ENCODE assay signal across 14 cellular contexts in genomic region chr14:55121628-55122440, GRCh38. TPM values are rescaled to one million over a fixed set of nuclear protein-coding genes. Genes with fewer than 3 reads are reported as not detected.
DNase-seq lines count a peak whose midpoint lies in the region; ATAC-seq and TF ChIP-seq lines count a peak whose summit lies in the region.
"Had no signal": no experiment of that assay in that cellular context is flagged by ENCODE, and none has a peak within 500 bp of the region (broad histone marks: within the 10 kb centered on the region; RNA-seq: fewer than 3 reads in every experiment).

No MANE protein-coding gene starts in this region.

- TF ChIP-seq POLR2A in Peyer's patch (IDR thresholded peaks at IDR 0.05) = peak in 1 of 2 donors; percentile 13

- peaks cover 93% of the 10 kb centered on the region for H3K4me1 Mint-ChIP-seq in dendritic cell treated with granulocyte-macrophage colony-stimulating factor and Interleukin-4, amounts not matched to agents 40 ng/mL and 50 ng/mL, for 4 days (ENCODE audit: low read depth)
- H3K4me1 Mint-ChIP-seq in stimulated activated effector memory CD8-positive, alpha-beta T cell treated with anti-CD3 and anti-CD28 coated beads, Interleukin-12 subunit alpha, Interleukin-12 subunit beta, amount 100 ng/mL, for 72 hours = peaks cover 44% of the 10 kb centered on the region

- no peak for TF ChIP-seq CTCF in Peyer's patch (IDR thresholded peaks at IDR 0.05)
- no peak for TF ChIP-seq CTCF in upper lobe of right lung (IDR thresholded peaks at IDR 0.05)

- H3K4me3 ChIP-seq in Peyer's patch (peak overlapping the region in 1 of 4 donors; percentile 21), mucosa of stomach (ENCODE audit: low read length) (no peak overlapping the region), upper lobe of right lung (no peak overlapping the region)
- H3K4me3 ChIP-seq: BLaER1 treated with 17β-estradiol and CSF1 and Interleukin-3, amounts not matched to agents 10 nM and 100 nM had no signal

- no peaks in the 10 kb centered on the region for H3K36me3 Mint-ChIP-seq in dendritic cell treated with granulocyte-macrophage colony-stimulating factor and Interleukin-4, amounts not matched to agents 40 ng/mL and 50 ng/mL, for 4 days (ENCODE audit: low read depth)
- no peaks in the 10 kb centered on the region for H3K36me3 Mint-ChIP-seq in stimulated activated effector memory CD8-positive, alpha-beta T cell treated with anti-CD3 and anti-CD28 coated beads, Interleukin-12 subunit alpha, Interleukin-12 subunit beta, amount 100 ng/mL, for 72 hours
- H3K36me3 Mint-ChIP-seq: stimulated activated memory B cell treated with anti-CD40 and anti-IgM and Interleukin-4, amounts not matched to agents 10 μg/mL and 1 μg/mL and 100 μg/mL, for 72 hours had no signal

- H3K27ac ChIP-seq in Peyer's patch (peak overlapping the region in 3 of 4 donors; percentile 54 to 90 (median 77)), upper lobe of right lung (peak overlapping the region; percentile 1)

- H3K9ac ChIP-seq in mucosa of stomach (ENCODE audit: low read length) = peak overlapping the region; percentile 7
- H3K9ac ChIP-seq: BLaER1 treated with 17β-estradiol and CSF1 and Interleukin-3, amounts not matched to agents 10 nM and 100 nM had no signal

- H3K36me3 ChIP-seq in Peyer's patch (no peaks in the 10 kb centered on the region), mucosa of stomach (ENCODE audit: control insufficient read depth, insufficient read depth, low read length) (no peaks in the 10 kb centered on the region), upper lobe of right lung (no peaks in the 10 kb centered on the region)
- H3K36me3 ChIP-seq: BLaER1 treated with 17β-estradiol and CSF1 and Interleukin-3, amounts not matched to agents 10 nM and 100 nM; neutrophil had no signal

- ATAC-seq in upper lobe of right lung = no peak
- ATAC-seq in stimulated activated effector memory CD8-positive, alpha-beta T cell treated with anti-CD3 and anti-CD28 coated beads, Interleukin-12 subunit alpha, Interleukin-12 subunit beta, amount 100 ng/mL, for 72 hours = no peak
- ATAC-seq: stimulated activated memory B cell treated with anti-CD40 and anti-IgM and Interleukin-4, amounts not matched to agents 10 μg/mL and 1 μg/mL and 100 μg/mL, for 72 hours had no signal

- H3K9me3 ChIP-seq in Peyer's patch = no peaks in the 10 kb centered on the region
- H3K9me3 ChIP-seq in mucosa of stomach (ENCODE audit: control insufficient read depth, low read length) = no peaks in the 10 kb centered on the region
- no peaks in the 10 kb centered on the region for H3K9me3 ChIP-seq in upper lobe of right lung
- H3K9me3 ChIP-seq: BLaER1 treated with 17β-estradiol and CSF1 and Interleukin-3, amounts not matched to agents 10 nM and 100 nM; neutrophil had no signal

- no peaks in the 10 kb centered on the region for H3K27me3 Mint-ChIP-seq in dendritic cell treated with granulocyte-macrophage colony-stimulating factor and Interleukin-4, amounts not matched to agents 40 ng/mL and 50 ng/mL, for 4 days
- H3K27me3 Mint-ChIP-seq: stimulated activated memory B cell treated with anti-CD40 and anti-IgM and Interleukin-4, amounts not matched to agents 10 μg/mL and 1 μg/mL and 100 μg/mL, for 72 hours had no signal

- no peaks in the 10 kb centered on the region for H3K27me3 ChIP-seq in Peyer's patch
- no peaks in the 10 kb centered on the region for H3K27me3 ChIP-seq in mucosa of stomach (ENCODE audit: control insufficient read depth, insufficient read depth, low read length)
- no peaks in the 10 kb centered on the region for H3K27me3 ChIP-seq in upper lobe of right lung
- H3K27me3 ChIP-seq: neutrophil had no signal

- no peak overlapping the region for H3K4me3 Mint-ChIP-seq in dendritic cell treated with granulocyte-macrophage colony-stimulating factor and Interleukin-4, amounts not matched to agents 40 ng/mL and 50 ng/mL, for 4 days
- no peak overlapping the region for H3K4me3 Mint-ChIP-seq in stimulated activated effector memory CD8-positive, alpha-beta T cell treated with anti-CD3 and anti-CD28 coated beads, Interleukin-12 subunit alpha, Interleukin-12 subunit beta, amount 100 ng/mL, for 72 hours
- H3K4me3 Mint-ChIP-seq: stimulated activated memory B cell treated with anti-CD40 and anti-IgM and Interleukin-4, amounts not matched to agents 10 μg/mL and 1 μg/mL and 100 μg/mL, for 72 hours had no signal

- H3K9me3 Mint-ChIP-seq in dendritic cell treated with granulocyte-macrophage colony-stimulating factor and Interleukin-4, amounts not matched to agents 40 ng/mL and 50 ng/mL, for 4 days = no peaks in the 10 kb centered on the region
- H3K9me3 Mint-ChIP-seq in stimulated activated effector memory CD8-positive, alpha-beta T cell treated with anti-CD3 and anti-CD28 coated beads, Interleukin-12 subunit alpha, Interleukin-12 subunit beta, amount 100 ng/mL, for 72 hours = no peaks in the 10 kb centered on the region
- H3K9me3 Mint-ChIP-seq: stimulated activated memory B cell treated with anti-CD40 and anti-IgM and Interleukin-4, amounts not matched to agents 10 μg/mL and 1 μg/mL and 100 μg/mL, for 72 hours had no signal

- H3K4me1 ChIP-seq in Peyer's patch (peaks cover 6 to 78% (median 18%) of the 10 kb centered on the region in 4 donors), mucosa of stomach (ENCODE audit: control insufficient read depth, insufficient read depth, low read length) (peaks cover 88% of the 10 kb centered on the region), upper lobe of right lung (peaks cover 60% of the 10 kb centered on the region)

- peak overlapping the region; percentile 92 for H3K27ac Mint-ChIP-seq in dendritic cell treated with granulocyte-macrophage colony-stimulating factor and Interleukin-4, amounts not matched to agents 40 ng/mL and 50 ng/mL, for 4 days
- H3K27ac Mint-ChIP-seq in stimulated activated effector memory CD8-positive, alpha-beta T cell treated with anti-CD3 and anti-CD28 coated beads, Interleukin-12 subunit alpha, Interleukin-12 subunit beta, amount 100 ng/mL, for 72 hours = no peak overlapping the region
- H3K27ac Mint-ChIP-seq: stimulated activated memory B cell treated with anti-CD40 and anti-IgM and Interleukin-4, amounts not matched to agents 10 μg/mL and 1 μg/mL and 100 μg/mL, for 72 hours had no signal

- intact Hi-C loops in dendritic cell treated with granulocyte-macrophage colony-stimulating factor and Interleukin-4, amounts not matched to agents 40 ng/mL and 50 ng/mL, for 4 days (cut with micrococcal nuclease) = loop anchor here (2.0 kb wide), 1 partner anchor 13 kb away; no protein-coding TSS in a partner anchor
- intact Hi-C loops in upper lobe of right lung (cut with DNase I) = no loop called here

- no peak for DNase-seq in Peyer's patch
- DNase-seq in upper lobe of right lung = no peak
- DNase-seq in NCI-H748 treated with DMSO at 0.1 percent for 48 hours (lab: John Stamatoyannopoulos, UW) = no peak
- no peak for DNase-seq in stimulated activated effector memory CD8-positive, alpha-beta T cell treated with anti-CD3 and anti-CD28 coated beads, Interleukin-12 subunit alpha, Interleukin-12 subunit beta, amount 100 ng/mL, for 72 hours (ENCODE audit: low spot score in 2 of 2)
- no peak for DNase-seq in effector CD4-positive, alpha-beta T cell
- DNase-seq: activated CD8-positive, alpha-beta memory T cell treated with anti-CD3 and anti-CD28 coated beads for 24 hours; H7; hippocampal formation; NCI-H1048 had no signal

RNA-seq across cellular contexts. Expression of gene LGALS3, which starts 7.2 kb away (rescaled TPM):
- total RNA-seq in Peyer's patch (1,000 to 10,000 TPM in 3 of 4 donors, 100 to 1,000 TPM in 1; 242 to 1,284 (median 1,203) TPM), upper lobe of right lung (351 TPM)
